In genomic region chr2:98935111-98935770, GRCh38 we compare ENCODE assay signal across 8 cellular contexts. TPM values are rescaled to one million over a fixed set of nuclear protein-coding genes. Genes with fewer than 3 reads are reported as not detected.
A peak's percentile ranks its signal among the peaks of the same experiment; 100 is the strongest.
DNase-seq lines count a peak whose midpoint lies in the region; ATAC-seq and TF ChIP-seq lines count a peak whose summit lies in the region.

No MANE protein-coding gene starts in this region.

- peak overlapping the region; percentile 96 for H3K4me2 ChIP-seq in smooth muscle cell

- ATAC-seq in T-helper 17 cell, result no peak
- no peak for ATAC-seq in GM18873 (IDR thresholded peaks at IDR 0.05; ENCODE audit: low FRiP score, unreplicated experiment)

- no peaks in the 10 kb centered on the region for H3K79me2 ChIP-seq in smooth muscle cell (ENCODE audit: low read depth)

- peaks cover 61% of the 10 kb centered on the region for H3K27me3 ChIP-seq in iPS-15b (ENCODE audit: control insufficient read depth, insufficient read depth, low read length)
- peaks cover 40% of the 10 kb centered on the region for H3K27me3 ChIP-seq in smooth muscle cell (ENCODE audit: low read depth)

- H3K36me3 Mint-ChIP-seq in T-helper 17 cell (ENCODE audit: low read depth), result peaks cover 11% of the 10 kb centered on the region

- H3K4me1 ChIP-seq in iPS-15b (ENCODE audit: control insufficient read depth, insufficient read depth, low read length) (no peaks in the 10 kb centered on the region), smooth muscle cell (ENCODE audit: low read depth) (peaks cover 5% of the 10 kb centered on the region)

- no peaks in the 10 kb centered on the region for H3F3A ChIP-seq in smooth muscle cell (ENCODE audit: low read depth)

- H3K9ac ChIP-seq in iPS-15b (ENCODE audit: low read depth, low read length), result no peak overlapping the region
- H3K9ac ChIP-seq in smooth muscle cell (ENCODE audit: low read depth), result no peak overlapping the region

- peaks cover 74% of the 10 kb centered on the region for H3K27me3 Mint-ChIP-seq in T-helper 17 cell

- H4K20me1 ChIP-seq in smooth muscle cell (ENCODE audit: low read depth), result no peaks in the 10 kb centered on the region

- no peak overlapping the region for H2AFZ ChIP-seq in smooth muscle cell (ENCODE audit: low read depth)

- peak overlapping the region; percentile 42 for H3K4me3 ChIP-seq in iPS-15b (ENCODE audit: low read depth, low read length)
- H3K4me3 ChIP-seq in smooth muscle cell, result peak overlapping the region; percentile 55

- H3K27ac Mint-ChIP-seq in T-helper 17 cell, result no peak overlapping the region

- DNase-seq in NCI-H1417 (lab: John Stamatoyannopoulos, UW), result peak; percentile 44 to 81 (median 74)
- DNase-seq in NCI-H1417 treated with DMSO at 0.1 percent for 48 hours (lab: John Stamatoyannopoulos, UW), result no peak
- DNase-seq in T-helper 17 cell, result no peak
- no peak for DNase-seq in smooth muscle cell (lab: John Stamatoyannopoulos, UW; ENCODE audit: unreplicated experiment)
- DNase-seq in NOMO-1 treated with DMSO at 0.1 percent for 48 hours (lab: John Stamatoyannopoulos, UW; ENCODE audit: unreplicated experiment), result no peak
- no peak for DNase-seq in cortex of kidney (lab: John Stamatoyannopoulos, UW)

- H3K9me3 ChIP-seq in T-helper 17 cell (ENCODE audit: control insufficient read depth, low read length, poor library complexity, severe bottlenecking) (no peaks in the 10 kb centered on the region), iPS-15b (ENCODE audit: control insufficient read depth, insufficient read depth, low read length) (no peaks in the 10 kb centered on the region), smooth muscle cell (replicated peaks; ENCODE audit: low read depth) (no peaks in the 10 kb centered on the region)

- H3K4me3 Mint-ChIP-seq in T-helper 17 cell, result peak overlapping the region; percentile 86

- H3K27ac ChIP-seq in smooth muscle cell (ENCODE audit: low read depth), result no peak overlapping the region

- WGBS in smooth muscle cell (ENCODE audit: low lambda C conversion rate), result 35% methylated on average over 15 of the region's 19 CpGs

- TF ChIP-seq CTCF in smooth muscle cell (IDR thresholded peaks at IDR 0.05; ENCODE audit: borderline replicate concordance, insufficient read depth, poor library complexity, severe bottlenecking), result no peak

- peaks cover 11% of the 10 kb centered on the region for H3K4me1 Mint-ChIP-seq in T-helper 17 cell

- H3K36me3 ChIP-seq in iPS-15b (ENCODE audit: control insufficient read depth, insufficient read depth, low read length) (no peaks in the 10 kb centered on the region), smooth muscle cell (ENCODE audit: low read depth) (no peaks in the 10 kb centered on the region)

RNA-seq across cellular contexts. Expression of gene CRACDL, which starts 0.8 kb away (rescaled TPM):
- total RNA-seq in T-helper 17 cell (under 1 TPM; 0.29 to 0.55 TPM), smooth muscle cell (0.04 and 0.72 TPM in 2 replicates)
- polyA plus RNA-seq in smooth muscle cell, result 0.39 and 2.2 TPM in 2 replicates

Comparison
In these comparisons a context has a peak if more than half of its experiments do, and no peak if none do; other contexts are left out.
1. DNase-seq: peak in NCI-H1417 (3 of 3); none in NCI-H1417 treated with DMSO at 0.1 percent for 48 hours (single experiment), T-helper 17 cell (0 of 3), smooth muscle cell (single experiment), NOMO-1 treated with DMSO at 0.1 percent for 48 hours (single experiment) and cortex of kidney (single experiment).